Comparison of ENCODE assay signal across 9 cellular contexts in genomic region chr10:63767512-63767911, GRCh38.
DNase-seq lines count a peak whose midpoint lies in the region; ATAC-seq, FAIRE-seq and TF ChIP-seq lines count a peak whose summit lies in the region.
"Had no signal": no experiment of that assay in that cellular context is flagged by ENCODE, and none has a peak within 500 bp of the region (broad histone marks: within the 10 kb centered on the region; RNA-seq: fewer than 3 reads in every experiment).

No MANE protein-coding gene starts in this region.

- H3K79me2 ChIP-seq in SK-N-SH (ENCODE audit: insufficient read depth): no peaks in the 10 kb centered on the region

- 59% methylated on average over 2 of the region's 2 CpGs for WGBS in SK-N-SH (ENCODE audit: low lambda C conversion rate)

- TF ChIP-seq POLR2A in uterus (IDR thresholded peaks at IDR 0.05) (no peak), GM12891 (IDR thresholded peaks at IDR 0.05; ENCODE audit: low read depth, low read length) (no peak)

- intact Hi-C loops in Right ventricle myocardium superior (cut with DNase I): no loop called here
- intact Hi-C loops in left ventricle myocardium superior (cut with micrococcal nuclease): no loop called here
- intact Hi-C loops in left ventricle myocardium inferior (cut with micrococcal nuclease): no loop called here
- intact Hi-C loops in uterus (cut with DNase I; ENCODE audit: low total_unique reads): no loop called here

- peak; percentile 74 for TF ChIP-seq CTCF in SK-N-SH (IDR thresholded peaks at IDR 0.05)
- peak; percentile 54 for TF ChIP-seq CTCF in left ventricle myocardium inferior (IDR thresholded peaks at IDR 0.05; ENCODE audit: borderline replicate concordance)
- peak; percentile 38 to 58 (median 46) for TF ChIP-seq CTCF in uterus (IDR thresholded peaks at IDR 0.05)

- POLR2A ChIA-PET in SK-N-SH (lab: Yijun Ruan, JAX): interaction anchor here (0.8 to 1.3 kb wide), 2 partner anchors 138 to 634 kb away, joined by 3 read pairs; partner anchors contain the start of gene NRBF2

- DNase-seq in Right ventricle myocardium superior (no peak), left ventricle myocardium superior (no peak), SK-N-SH (no peak), left ventricle myocardium inferior (no peak), uterus (no peak), GM12891 (ENCODE audit: insufficient read length, low spot score) (no peak)
- DNase-seq: stimulated activated naive CD4-positive, alpha-beta T cell had no signal

- peak; percentile 79 for TF ChIP-seq RAD21 in SK-N-SH (IDR thresholded peaks at IDR 0.05; ENCODE audit: low read length)

- H3K27ac ChIP-seq in SK-N-SH (ENCODE audit: low read depth in 2 of 2, low read length in 1 of 2): no peak overlapping the region
- peak overlapping the region; percentile 54 for H3K27ac ChIP-seq in left ventricle myocardium inferior (replicated peaks)
- H3K27ac ChIP-seq in uterus: peak overlapping the region; percentile 29 to 46

- no peak for TF ChIP-seq EP300 in SK-N-SH (IDR thresholded peaks at IDR 0.05; ENCODE audit: borderline replicate concordance in 1 of 2, low read depth in 1 of 2, low read length in 1 of 2)

- FAIRE-seq in GM12891 (lab: Jason Lieb, UNC): no peak

- H3K9ac ChIP-seq in SK-N-SH: no peak overlapping the region

- H3K4me1 ChIP-seq in SK-N-SH (ENCODE audit: control insufficient read depth in 1 of 2, insufficient read depth in 2 of 2, low read depth in 1 of 2, low read length in 1 of 2) (peaks cover 2 to 8% of the 10 kb centered on the region in 2 experiments; a peak in 3 of 4 replicates), left ventricle myocardium inferior (peaks cover 7% of the 10 kb centered on the region), uterus (peaks cover 4% of the 10 kb centered on the region in 2 donors)

- peak overlapping the region; percentile 45; the same call in 1 of the 2 replicates for H2AFZ ChIP-seq in SK-N-SH (ENCODE audit: low read depth)

- H3K9me2 ChIP-seq in SK-N-SH: no peaks in the 10 kb centered on the region

- no peak overlapping the region for H3K4me3 ChIP-seq in SK-N-SH (ENCODE audit: low read depth in 2 of 2, low read length in 1 of 2)
- H3K4me3 ChIP-seq in left ventricle myocardium inferior: no peak overlapping the region
- no peak overlapping the region for H3K4me3 ChIP-seq in uterus

- H4K20me1 ChIP-seq in SK-N-SH (ENCODE audit: insufficient read depth): no peaks in the 10 kb centered on the region

- H3K9me3 ChIP-seq in SK-N-SH (no peaks in the 10 kb centered on the region), left ventricle myocardium inferior (replicated peaks) (no peaks in the 10 kb centered on the region), uterus (no peaks in the 10 kb centered on the region)

- no peaks in the 10 kb centered on the region; the same call in 1 of the 2 replicates for H3K27me3 ChIP-seq in SK-N-SH (ENCODE audit: insufficient read depth)
- H3K27me3 ChIP-seq in left ventricle myocardium inferior (ENCODE audit: low read depth): no peaks in the 10 kb centered on the region
- no peaks in the 10 kb centered on the region for H3K27me3 ChIP-seq in uterus

- H3F3A ChIP-seq in SK-N-SH (replicated peaks; ENCODE audit: insufficient read depth): no peaks in the 10 kb centered on the region

- ATAC-seq in Right ventricle myocardium superior (ENCODE audit: poor library complexity) (peak; percentile 22), left ventricle myocardium superior (no peak), GM18858 (IDR thresholded peaks at IDR 0.05; ENCODE audit: unreplicated experiment) (no peak), HG02759 (IDR thresholded peaks at IDR 0.05; ENCODE audit: unreplicated experiment) (no peak)

- peak overlapping the region; percentile 31; the same call in 1 of the 2 replicates for H3K4me2 ChIP-seq in SK-N-SH

- CTCF ChIA-PET in SK-N-SH (lab: Yijun Ruan, JAX): interaction anchor here (0.7 to 3.1 kb wide), 25 partner anchors 9 to 1330 kb away, joined by 3 to 52 read pairs (median 5); no protein-coding TSS in a partner anchor

- no peaks in the 10 kb centered on the region for H3K36me3 ChIP-seq in SK-N-SH (replicated peaks in 1 of 2; ENCODE audit: control insufficient read depth in 1 of 2, insufficient read depth in 2 of 2, low read length in 1 of 2)
- no peaks in the 10 kb centered on the region for H3K36me3 ChIP-seq in left ventricle myocardium inferior
- H3K36me3 ChIP-seq in uterus: no peaks in the 10 kb centered on the region

TF ChIP-seq in SK-N-SH, 30 proteins besides CTCF, POLR2A, EP300 and RAD21:
- TF ChIP-seq USF1 (IDR thresholded peaks at IDR 0.05; ENCODE audit: borderline replicate concordance, low read depth): no peak
- no peak for TF ChIP-seq PBX3 (IDR thresholded peaks at IDR 0.05)
- peak; percentile 54 for TF ChIP-seq SMC3 (IDR thresholded peaks at IDR 0.05; ENCODE audit: low read depth, low read length)

TF ChIP-seq in GM12891, 5 proteins besides CTCF, POLR2A, EP300 and RAD21:
- TF ChIP-seq PAX5 (IDR thresholded peaks at IDR 0.05; ENCODE audit: insufficient read depth, low read length, severe bottlenecking) (no peak), TAF1 (IDR thresholded peaks at IDR 0.05; ENCODE audit: low read depth, low read length) (no peak), POLR2AphosphoS5 (IDR thresholded peaks at IDR 0.05; ENCODE audit: low read depth, low read length) (no peak), SPI1 (IDR thresholded peaks at IDR 0.05; ENCODE audit: low read depth, low read length) (no peak), POU2F2 (IDR thresholded peaks at IDR 0.05; ENCODE audit: low read depth, low read length) (no peak)
TF ChIP-seq in GM12891: peak in this region for 0.

Comparison
In these comparisons a context has a peak if more than half of its experiments do, and no peak if none do; other contexts are left out.
1. H3K27ac ChIP-seq: peak in left ventricle myocardium inferior (single experiment) and uterus (2 of 2); none in SK-N-SH (0 of 2).
2. Peak in every context shown above with its lines, with median percentiles within 50 percentile points of each other: CTCF ChIP-seq.